17 cellular contexts compared by ENCODE assay signal in the genomic region with DNA sequence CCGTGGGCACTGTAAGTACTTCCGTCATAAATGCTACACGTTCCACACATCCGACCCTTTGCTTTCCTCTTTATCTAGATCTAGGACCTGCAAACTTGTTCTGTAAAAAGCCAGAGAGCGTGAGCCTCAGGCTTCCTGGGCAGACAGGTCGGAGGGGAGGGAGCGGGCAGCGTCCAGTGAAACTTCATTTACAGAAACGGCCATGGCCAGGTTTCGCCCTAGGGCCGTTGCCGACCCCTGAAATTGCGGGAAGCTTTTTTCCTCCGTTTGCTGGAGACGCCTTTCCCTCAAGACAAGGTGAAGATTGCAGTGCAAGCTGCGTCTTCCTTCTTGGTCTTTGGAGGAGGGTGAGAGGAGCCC.
"Had no signal": no experiment of that assay in that cellular context is flagged by ENCODE, and none has a peak within 500 bp of the region (broad histone marks: within the 10 kb centered on the region; RNA-seq: fewer than 3 reads in every experiment).

No MANE protein-coding gene starts in this region.

- H3K27me3 ChIP-seq: hepatocyte, right atrium auricular region, upper lobe of right lung had no signal

- DNase-seq: activated CD4-positive, alpha-beta T cell treated with anti-CD3 and anti-CD28 coated beads, Interleukin-2, amount 50 U/mL, for 1 hour; activated CD8-positive, alpha-beta memory T cell treated with anti-CD3 and anti-CD28 coated beads, Interleukin-2, amount 50 U/mL, for 48 hours; activated gamma-delta T cell; mesenchymal stem cell; naive thymus-derived CD4-positive, alpha-beta T cell; nucleus accumbens; small intestine; stimulated activated CD4-positive, alpha-beta T cell treated with anti-CD3 and anti-CD28 coated beads, Interleukin-4, amount 100 ng/mL, for 1 hour; SW 1271; T-helper 2 cell had no signal

- H3K4me1 Mint-ChIP-seq: stimulated activated naive CD8-positive, alpha-beta T cell treated with anti-CD3 and anti-CD28 coated beads, Interleukin-15, amount 100 ng/mL, for 72 hours had no signal

- H3K27ac Mint-ChIP-seq: activated naive CD8-positive, alpha-beta T cell; naive thymus-derived CD4-positive, alpha-beta T cell; stimulated activated naive CD8-positive, alpha-beta T cell treated with anti-CD3 and anti-CD28 coated beads, Interleukin-15, amount 100 ng/mL, for 72 hours had no signal

- H3K36me3 ChIP-seq: right atrium auricular region, thoracic aorta, upper lobe of right lung had no signal

- H3K36me3 Mint-ChIP-seq: activated naive CD8-positive, alpha-beta T cell; naive thymus-derived CD4-positive, alpha-beta T cell had no signal

- H3K27me3 Mint-ChIP-seq: activated naive CD8-positive, alpha-beta T cell had no signal

- H3K27ac ChIP-seq: hepatocyte, thoracic aorta, upper lobe of right lung, VCaP had no signal

- ATAC-seq: naive thymus-derived CD4-positive, alpha-beta T cell; upper lobe of right lung had no signal

- H3K9me3 ChIP-seq: right atrium auricular region, thoracic aorta, upper lobe of right lung had no signal

- H3K4me3 Mint-ChIP-seq: activated naive CD8-positive, alpha-beta T cell; naive thymus-derived CD4-positive, alpha-beta T cell; stimulated activated naive CD8-positive, alpha-beta T cell treated with anti-CD3 and anti-CD28 coated beads, Interleukin-15, amount 100 ng/mL, for 72 hours had no signal

- H3K4me3 ChIP-seq: hepatocyte, thoracic aorta, upper lobe of right lung had no signal
